Comparison of ENCODE assay signal across 8 cellular contexts in the genomic region with DNA sequence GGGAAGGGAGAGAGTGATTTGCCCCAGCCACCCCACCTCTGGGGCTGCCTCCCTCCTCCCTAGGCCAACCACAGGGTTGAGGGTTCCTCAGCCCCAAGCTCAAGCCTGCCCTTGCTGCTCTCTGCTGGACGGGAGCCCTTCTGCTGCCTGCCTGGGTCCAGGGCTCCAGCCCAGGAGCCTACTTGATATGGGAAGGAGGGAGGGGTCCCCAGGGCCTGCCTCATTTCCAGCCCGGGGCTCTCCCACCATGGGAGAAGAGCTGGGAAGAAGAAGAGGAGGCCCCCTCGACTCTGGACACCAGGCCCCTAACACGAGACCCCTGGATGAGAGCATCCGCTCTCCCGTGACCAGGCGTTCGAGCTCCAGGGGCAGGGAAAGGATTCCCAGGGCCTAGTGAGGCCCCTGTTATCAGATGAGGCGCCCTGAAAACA. TPM values are rescaled to one million over a fixed set of nuclear protein-coding genes. Genes with fewer than 3 reads are reported as not detected.
DNase-seq lines count a peak whose midpoint lies in the region; FAIRE-seq and TF ChIP-seq lines count a peak whose summit lies in the region.

No MANE protein-coding gene starts in this region.

- no peaks in the 10 kb centered on the region for H3K9me3 Mint-ChIP-seq in activated CD4-positive, alpha-beta T cell treated with anti-CD3 and anti-CD28 coated beads, Interleukin-2, amount 10 ng/mL, durations not matched to agents 24 days and 14 days

- 64 to 77% methylated on average over 6 to 8 of the region's 9 CpGs for WGBS in lower leg skin, 2 donors
- 89% methylated on average over 9 of the region's 9 CpGs for WGBS in thymus

- H3K4me1 Mint-ChIP-seq in activated CD4-positive, alpha-beta T cell treated with anti-CD3 and anti-CD28 coated beads, Interleukin-2, amount 10 ng/mL, durations not matched to agents 24 days and 14 days: peaks cover 45% of the 10 kb centered on the region

- no peak for TF ChIP-seq POLR2A in lower leg skin (IDR thresholded peaks at IDR 0.05)

- FAIRE-seq in bronchial epithelial cell (lab: Jason Lieb, UNC): no peak

- no peaks in the 10 kb centered on the region for H3K27me3 Mint-ChIP-seq in activated CD4-positive, alpha-beta T cell treated with anti-CD3 and anti-CD28 coated beads, Interleukin-2, amount 10 ng/mL, durations not matched to agents 24 days and 14 days

- H3K4me1 ChIP-seq in thymus (ENCODE audit: control insufficient read depth, insufficient read depth, low read length): peaks cover 5% of the 10 kb centered on the region

- no peak for DNase-seq in activated CD4-positive, alpha-beta T cell treated with anti-CD3 and anti-CD28 coated beads, Interleukin-2, amount 10 ng/mL, durations not matched to agents 24 days and 14 days
- DNase-seq in activated CD4-positive, alpha-beta T cell treated with anti-CD3 and anti-CD28 coated beads for 4 hours: no peak
- DNase-seq in bronchial epithelial cell (ENCODE audit: low read depth) (no peak), lower leg skin (ENCODE audit: low spot score in 2 of 2) (no peak), NCI-H2107 treated with DMSO at 0.1 percent for 48 hours (lab: John Stamatoyannopoulos, UW; ENCODE audit: unreplicated experiment) (no peak), nucleus accumbens (lab: John Stamatoyannopoulos, UW) (no peak), dedifferentiated amniotic fluid mesenchymal stem cell (ENCODE audit: extremely low spot score) (no peak)

- H3K27me3 ChIP-seq in bronchial epithelial cell (ENCODE audit: control insufficient read depth, insufficient read depth, low read length) (no peaks in the 10 kb centered on the region), thymus (ENCODE audit: control insufficient read depth, insufficient read depth) (no peaks in the 10 kb centered on the region)

- intact Hi-C loops in activated CD4-positive, alpha-beta T cell treated with anti-CD3 and anti-CD28 coated beads, Interleukin-2, amount 10 ng/mL, durations not matched to agents 24 days and 14 days (cut with micrococcal nuclease): no loop called here
- intact Hi-C loops in lower leg skin (cut with DNase I; ENCODE audit: low total_unique reads): no loop called here

- peak overlapping the region; percentile 58 for H3K4me3 ChIP-seq in bronchial epithelial cell (ENCODE audit: low read depth, low read length)
- peak overlapping the region; percentile 56 for H3K4me3 ChIP-seq in lower leg skin (ENCODE audit: low read depth, poor library complexity, severe bottlenecking)
- H3K4me3 ChIP-seq in thymus (ENCODE audit: low read length): peak overlapping the region; percentile 67

- no peak overlapping the region for H3K27ac ChIP-seq in thymus (ENCODE audit: low read depth)

- H3K4me3 Mint-ChIP-seq in activated CD4-positive, alpha-beta T cell treated with anti-CD3 and anti-CD28 coated beads, Interleukin-2, amount 10 ng/mL, durations not matched to agents 24 days and 14 days: peak overlapping the region; percentile 88

- no peak for TF ChIP-seq CTCF in bronchial epithelial cell (IDR thresholded peaks at IDR 0.05; ENCODE audit: insufficient read depth, low read length, severe bottlenecking)
- TF ChIP-seq CTCF in lower leg skin (IDR thresholded peaks at IDR 0.05): no peak

- no peaks in the 10 kb centered on the region for H3K9me3 ChIP-seq in thymus (ENCODE audit: control insufficient read depth)

- H3K27ac Mint-ChIP-seq in activated CD4-positive, alpha-beta T cell treated with anti-CD3 and anti-CD28 coated beads, Interleukin-2, amount 10 ng/mL, durations not matched to agents 24 days and 14 days: peak overlapping the region; percentile 87

- no peaks in the 10 kb centered on the region for H3K36me3 ChIP-seq in bronchial epithelial cell (ENCODE audit: control insufficient read depth, insufficient read depth, low read length)
- no peaks in the 10 kb centered on the region for H3K36me3 ChIP-seq in thymus (ENCODE audit: control insufficient read depth, insufficient read depth)

- no peaks in the 10 kb centered on the region for H3K36me3 Mint-ChIP-seq in activated CD4-positive, alpha-beta T cell treated with anti-CD3 and anti-CD28 coated beads, Interleukin-2, amount 10 ng/mL, durations not matched to agents 24 days and 14 days (ENCODE audit: low read depth)

RNA-seq across cellular contexts. Expression of a gene that starts 0.7 kb away (rescaled TPM):
- total RNA-seq in activated CD4-positive, alpha-beta T cell treated with anti-CD3 and anti-CD28 coated beads, Interleukin-2, amount 10 ng/mL, durations not matched to agents 24 days and 14 days: 6.8 and 7.2 TPM in 2 replicates
- total RNA-seq in bronchial epithelial cell (15.0 and 18.1 TPM in 2 replicates), lower leg skin (100 to 1,000 TPM in 1 of 4 donors, 10 to 100 TPM in 3; 41.1 to 101 (median 62.6) TPM)
- 5.0 TPM for polyA plus RNA-seq in thymus

RNA-seq across cellular contexts. Expression of a gene that starts 21.3 kb away (rescaled TPM):
- total RNA-seq in activated CD4-positive, alpha-beta T cell treated with anti-CD3 and anti-CD28 coated beads, Interleukin-2, amount 10 ng/mL, durations not matched to agents 24 days and 14 days: 11.2 and 12.0 TPM in 2 replicates
- total RNA-seq in bronchial epithelial cell: 1.8 and 3.2 TPM in 2 replicates
- 10 to 100 TPM; 10.6 to 14.7 (median 11.9) TPM for total RNA-seq in lower leg skin
- polyA plus RNA-seq in thymus: 10.0 TPM

RNA-seq across cellular contexts. Expression of a gene that starts 41.5 kb away (rescaled TPM):
- 18.7 and 19.0 TPM in 2 replicates for total RNA-seq in activated CD4-positive, alpha-beta T cell treated with anti-CD3 and anti-CD28 coated beads, Interleukin-2, amount 10 ng/mL, durations not matched to agents 24 days and 14 days
- total RNA-seq in bronchial epithelial cell (5.0 and 7.8 TPM in 2 replicates), lower leg skin (10 to 100 TPM; 22.5 to 38.3 (median 28.6) TPM)
- polyA plus RNA-seq in thymus: 20.4 TPM

RNA-seq across cellular contexts. Expression of a gene that starts 41.7 kb away (rescaled TPM):
- total RNA-seq in activated CD4-positive, alpha-beta T cell treated with anti-CD3 and anti-CD28 coated beads, Interleukin-2, amount 10 ng/mL, durations not matched to agents 24 days and 14 days: 158 and 161 TPM in 2 replicates
- total RNA-seq in bronchial epithelial cell: 239 and 277 TPM in 2 replicates
- 100 to 1,000 TPM; 212 to 298 (median 249) TPM for total RNA-seq in lower leg skin
- 390 TPM for polyA plus RNA-seq in thymus

RNA-seq across cellular contexts. Expression of a gene that starts 43.1 kb away (rescaled TPM):
- 76.5 and 84.7 TPM in 2 replicates for total RNA-seq in activated CD4-positive, alpha-beta T cell treated with anti-CD3 and anti-CD28 coated beads, Interleukin-2, amount 10 ng/mL, durations not matched to agents 24 days and 14 days
- total RNA-seq in bronchial epithelial cell: 47.0 and 57.1 TPM in 2 replicates
- total RNA-seq in lower leg skin: 100 to 1,000 TPM in 3 of 4 donors, 10 to 100 TPM in 1; 62.5 to 107 (median 105) TPM
- 103 TPM for polyA plus RNA-seq in thymus
